1 cellular context compared by ENCODE assay signal in genomic region chr22:20656902-20657836, GRCh38.
TF ChIP-seq lines count a peak whose summit lies in the region.

No MANE protein-coding gene starts in this region.

TF ChIP-seq in K562, 482 proteins besides CTCF, POLR2A, EP300 and RAD21 (continued from another document and continues in another):
- no peak for TF ChIP-seq ZNF740 (CRISPR knock-in tag; IDR thresholded peaks at IDR 0.05)
- TF ChIP-seq ZNF740 (tag; IDR thresholded peaks at IDR 0.05), result no peak
- peak; percentile 51; the same call in 1 of the 2 replicates for TF ChIP-seq RNF2 (IDR thresholded peaks at IDR 0.05)
- TF ChIP-seq ZBTB17 (CRISPR knock-in tag; IDR thresholded peaks at IDR 0.05), result no peak; the same call in 1 of the 2 replicates
- TF ChIP-seq BRF1 (IDR thresholded peaks at IDR 0.05; ENCODE audit: borderline replicate concordance, extremely low read depth, insufficient read length), result no peak
- no peak for TF ChIP-seq SETDB1 (IDR thresholded peaks at IDR 0.05; ENCODE audit: low read length)
- TF ChIP-seq GATA2 (CRISPR knock-in tag; IDR thresholded peaks at IDR 0.05), result no peak
- TF ChIP-seq ELF2 (CRISPR knock-in tag; IDR thresholded peaks at IDR 0.05), result no peak
- TF ChIP-seq TRIM24 (IDR thresholded peaks at IDR 0.05), result no peak; a peak in 1 of 4 replicates
- peak; percentile 93 for TF ChIP-seq ZKSCAN8 (CRISPR knock-in tag; IDR thresholded peaks at IDR 0.05)
- TF ChIP-seq, protein P1, sequence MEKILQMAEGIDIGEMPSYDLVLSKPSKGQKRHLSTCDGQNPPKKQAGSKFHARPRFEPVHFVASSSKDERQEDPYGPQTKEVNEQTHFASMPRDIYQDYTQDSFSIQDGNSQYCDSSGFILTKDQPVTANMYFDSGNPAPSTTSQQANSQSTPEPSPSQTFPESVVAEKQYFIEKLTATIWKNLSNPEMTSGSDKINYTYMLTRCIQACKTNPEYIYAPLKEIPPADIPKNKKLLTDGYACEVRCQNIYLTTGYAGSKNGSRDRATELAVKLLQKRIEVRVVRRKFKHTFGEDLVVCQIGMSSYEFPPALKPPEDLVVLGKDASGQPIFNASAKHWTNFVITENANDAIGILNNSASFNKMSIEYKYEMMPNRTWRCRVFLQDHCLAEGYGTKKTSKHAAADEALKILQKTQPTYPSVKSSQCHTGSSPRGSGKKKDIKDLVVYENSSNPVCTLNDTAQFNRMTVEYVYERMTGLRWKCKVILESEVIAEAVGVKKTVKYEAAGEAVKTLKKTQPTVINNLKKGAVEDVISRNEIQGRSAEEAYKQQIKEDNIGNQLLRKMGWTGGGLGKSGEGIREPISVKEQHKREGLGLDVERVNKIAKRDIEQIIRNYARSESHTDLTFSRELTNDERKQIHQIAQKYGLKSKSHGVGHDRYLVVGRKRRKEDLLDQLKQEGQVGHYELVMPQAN (IDR thresholded peaks at IDR 0.05; ENCODE audit: borderline replicate concordance), result peak; percentile 63; the same call in 1 of the 2 replicates
- TF ChIP-seq, protein P2, sequence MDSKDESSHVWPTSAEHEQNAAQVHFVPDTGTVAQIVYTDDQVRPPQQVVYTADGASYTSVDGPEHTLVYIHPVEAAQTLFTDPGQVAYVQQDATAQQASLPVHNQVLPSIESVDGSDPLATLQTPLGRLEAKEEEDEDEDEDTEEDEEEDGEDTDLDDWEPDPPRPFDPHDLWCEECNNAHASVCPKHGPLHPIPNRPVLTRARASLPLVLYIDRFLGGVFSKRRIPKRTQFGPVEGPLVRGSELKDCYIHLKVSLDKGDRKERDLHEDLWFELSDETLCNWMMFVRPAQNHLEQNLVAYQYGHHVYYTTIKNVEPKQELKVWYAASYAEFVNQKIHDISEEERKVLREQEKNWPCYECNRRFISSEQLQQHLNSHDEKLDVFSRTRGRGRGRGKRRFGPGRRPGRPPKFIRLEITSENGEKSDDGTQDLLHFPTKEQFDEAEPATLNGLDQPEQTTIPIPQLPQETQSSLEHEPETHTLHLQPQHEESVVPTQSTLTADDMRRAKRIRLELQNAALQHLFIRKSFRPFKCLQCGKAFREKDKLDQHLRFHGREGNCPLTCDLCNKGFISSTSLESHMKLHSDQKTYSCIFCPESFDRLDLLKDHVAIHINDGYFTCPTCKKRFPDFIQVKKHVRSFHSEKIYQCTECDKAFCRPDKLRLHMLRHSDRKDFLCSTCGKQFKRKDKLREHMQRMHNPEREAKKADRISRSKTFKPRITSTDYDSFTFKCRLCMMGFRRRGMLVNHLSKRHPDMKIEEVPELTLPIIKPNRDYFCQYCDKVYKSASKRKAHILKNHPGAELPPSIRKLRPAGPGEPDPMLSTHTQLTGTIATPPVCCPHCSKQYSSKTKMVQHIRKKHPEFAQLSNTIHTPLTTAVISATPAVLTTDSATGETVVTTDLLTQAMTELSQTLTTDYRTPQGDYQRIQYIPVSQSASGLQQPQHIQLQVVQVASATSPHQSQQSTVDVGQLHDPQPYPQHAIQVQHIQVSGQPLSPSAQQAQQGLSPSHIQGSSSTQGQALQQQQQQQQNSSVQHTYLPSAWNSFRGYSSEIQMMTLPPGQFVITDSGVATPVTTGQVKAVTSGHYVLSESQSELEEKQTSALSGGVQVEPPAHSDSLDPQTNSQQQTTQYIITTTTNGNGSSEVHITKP (IDR thresholded peaks at IDR 0.05; ENCODE audit: partially characterized antibody), result no peak
- no peak for TF ChIP-seq CREB3L1 (IDR thresholded peaks at IDR 0.05; ENCODE audit: borderline replicate concordance, low read depth)
- TF ChIP-seq, protein P3, sequence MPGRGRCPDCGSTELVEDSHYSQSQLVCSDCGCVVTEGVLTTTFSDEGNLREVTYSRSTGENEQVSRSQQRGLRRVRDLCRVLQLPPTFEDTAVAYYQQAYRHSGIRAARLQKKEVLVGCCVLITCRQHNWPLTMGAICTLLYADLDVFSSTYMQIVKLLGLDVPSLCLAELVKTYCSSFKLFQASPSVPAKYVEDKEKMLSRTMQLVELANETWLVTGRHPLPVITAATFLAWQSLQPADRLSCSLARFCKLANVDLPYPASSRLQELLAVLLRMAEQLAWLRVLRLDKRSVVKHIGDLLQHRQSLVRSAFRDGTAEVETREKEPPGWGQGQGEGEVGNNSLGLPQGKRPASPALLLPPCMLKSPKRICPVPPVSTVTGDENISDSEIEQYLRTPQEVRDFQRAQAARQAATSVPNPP (IDR thresholded peaks at IDR 0.05; ENCODE audit: borderline replicate concordance, insufficient read depth, insufficient read length), result no peak
- no peak for TF ChIP-seq ARID1B (IDR thresholded peaks at IDR 0.05)
- 0 out of 2 replicates have a peak, but pooled peaks have one; percentile 28 for TF ChIP-seq ZNF57 (CRISPR knock-in tag; IDR thresholded peaks at IDR 0.05)
- TF ChIP-seq GTF2A2 (tag; IDR thresholded peaks at IDR 0.05), result peak; percentile 99
- no peak for TF ChIP-seq RAD51 (IDR thresholded peaks at IDR 0.05; ENCODE audit: borderline replicate concordance, low read depth)
- TF ChIP-seq KAT7 (CRISPR knock-in tag; IDR thresholded peaks at IDR 0.05; ENCODE audit: borderline replicate concordance), result peak; percentile 26; the same call in 1 of the 2 replicates
- no peak for TF ChIP-seq HNRNPK (IDR thresholded peaks at IDR 0.05; ENCODE audit: low read depth, low read length, poor library complexity, severe bottlenecking)
- TF ChIP-seq HOXB6 (CRISPR knock-in tag; IDR thresholded peaks at IDR 0.05; ENCODE audit: borderline replicate concordance), result peak; percentile 78; the same call in 1 of the 2 replicates
- TF ChIP-seq, protein P4, sequence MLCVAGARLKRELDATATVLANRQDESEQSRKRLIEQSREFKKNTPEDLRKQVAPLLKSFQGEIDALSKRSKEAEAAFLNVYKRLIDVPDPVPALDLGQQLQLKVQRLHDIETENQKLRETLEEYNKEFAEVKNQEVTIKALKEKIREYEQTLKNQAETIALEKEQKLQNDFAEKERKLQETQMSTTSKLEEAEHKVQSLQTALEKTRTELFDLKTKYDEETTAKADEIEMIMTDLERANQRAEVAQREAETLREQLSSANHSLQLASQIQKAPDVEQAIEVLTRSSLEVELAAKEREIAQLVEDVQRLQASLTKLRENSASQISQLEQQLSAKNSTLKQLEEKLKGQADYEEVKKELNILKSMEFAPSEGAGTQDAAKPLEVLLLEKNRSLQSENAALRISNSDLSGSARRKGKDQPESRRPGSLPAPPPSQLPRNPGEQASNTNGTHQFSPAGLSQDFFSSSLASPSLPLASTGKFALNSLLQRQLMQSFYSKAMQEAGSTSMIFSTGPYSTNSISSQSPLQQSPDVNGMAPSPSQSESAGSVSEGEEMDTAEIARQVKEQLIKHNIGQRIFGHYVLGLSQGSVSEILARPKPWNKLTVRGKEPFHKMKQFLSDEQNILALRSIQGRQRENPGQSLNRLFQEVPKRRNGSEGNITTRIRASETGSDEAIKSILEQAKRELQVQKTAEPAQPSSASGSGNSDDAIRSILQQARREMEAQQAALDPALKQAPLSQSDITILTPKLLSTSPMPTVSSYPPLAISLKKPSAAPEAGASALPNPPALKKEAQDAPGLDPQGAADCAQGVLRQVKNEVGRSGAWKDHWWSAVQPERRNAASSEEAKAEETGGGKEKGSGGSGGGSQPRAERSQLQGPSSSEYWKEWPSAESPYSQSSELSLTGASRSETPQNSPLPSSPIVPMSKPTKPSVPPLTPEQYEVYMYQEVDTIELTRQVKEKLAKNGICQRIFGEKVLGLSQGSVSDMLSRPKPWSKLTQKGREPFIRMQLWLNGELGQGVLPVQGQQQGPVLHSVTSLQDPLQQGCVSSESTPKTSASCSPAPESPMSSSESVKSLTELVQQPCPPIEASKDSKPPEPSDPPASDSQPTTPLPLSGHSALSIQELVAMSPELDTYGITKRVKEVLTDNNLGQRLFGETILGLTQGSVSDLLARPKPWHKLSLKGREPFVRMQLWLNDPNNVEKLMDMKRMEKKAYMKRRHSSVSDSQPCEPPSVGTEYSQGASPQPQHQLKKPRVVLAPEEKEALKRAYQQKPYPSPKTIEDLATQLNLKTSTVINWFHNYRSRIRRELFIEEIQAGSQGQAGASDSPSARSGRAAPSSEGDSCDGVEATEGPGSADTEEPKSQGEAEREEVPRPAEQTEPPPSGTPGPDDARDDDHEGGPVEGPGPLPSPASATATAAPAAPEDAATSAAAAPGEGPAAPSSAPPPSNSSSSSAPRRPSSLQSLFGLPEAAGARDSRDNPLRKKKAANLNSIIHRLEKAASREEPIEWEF (CRISPR knock-in tag; IDR thresholded peaks at IDR 0.05), result peak; percentile 82; the same call in 1 of the 2 replicates
- TF ChIP-seq, protein P5, sequence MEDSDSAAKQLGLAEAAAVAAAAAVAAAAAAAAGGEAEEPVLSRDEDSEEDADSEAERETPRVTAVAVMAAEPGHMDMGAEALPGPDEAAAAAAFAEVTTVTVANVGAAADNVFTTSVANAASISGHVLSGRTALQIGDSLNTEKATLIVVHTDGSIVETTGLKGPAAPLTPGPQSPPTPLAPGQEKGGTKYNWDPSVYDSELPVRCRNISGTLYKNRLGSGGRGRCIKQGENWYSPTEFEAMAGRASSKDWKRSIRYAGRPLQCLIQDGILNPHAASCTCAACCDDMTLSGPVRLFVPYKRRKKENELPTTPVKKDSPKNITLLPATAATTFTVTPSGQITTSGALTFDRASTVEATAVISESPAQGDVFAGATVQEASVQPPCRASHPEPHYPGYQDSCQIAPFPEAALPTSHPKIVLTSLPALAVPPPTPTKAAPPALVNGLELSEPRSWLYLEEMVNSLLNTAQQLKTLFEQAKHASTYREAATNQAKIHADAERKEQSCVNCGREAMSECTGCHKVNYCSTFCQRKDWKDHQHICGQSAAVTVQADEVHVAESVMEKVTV (CRISPR knock-in tag; IDR thresholded peaks at IDR 0.05), result peak; percentile 17; the same call in 1 of the 2 replicates
- TF ChIP-seq MXI1 (IDR thresholded peaks at IDR 0.05; ENCODE audit: low read depth, low read length), result no peak
- TF ChIP-seq ATF1 (CRISPR knock-in tag; IDR thresholded peaks at IDR 0.05), result no peak
- TF ChIP-seq ATF1 (tag; IDR thresholded peaks at IDR 0.05), result 0 out of 2 replicates have a peak, but pooled peaks have one; percentile 40
- TF ChIP-seq PHF8 (IDR thresholded peaks at IDR 0.05; ENCODE audit: borderline replicate concordance, low read length), result peak; percentile 43
- TF ChIP-seq KDM1A (IDR thresholded peaks at IDR 0.05), result no peak
- no peak for TF ChIP-seq RFX1 (IDR thresholded peaks at IDR 0.05)
- no peak for TF ChIP-seq E2F3 (CRISPR knock-in tag; IDR thresholded peaks at IDR 0.05)
- peak; percentile 65; the same call in 1 of the 2 replicates for TF ChIP-seq CEBPB (tag; IDR thresholded peaks at IDR 0.05)
- TF ChIP-seq XRCC5 (IDR thresholded peaks at IDR 0.05; ENCODE audit: low read depth, low read length), result 0 out of 2 replicates have a peak, but pooled peaks have one; percentile 7
- TF ChIP-seq SMAD1 (IDR thresholded peaks at IDR 0.05; ENCODE audit: low read depth, low read length, partially characterized antibody), result peak; percentile 49
- TF ChIP-seq, protein P6, sequence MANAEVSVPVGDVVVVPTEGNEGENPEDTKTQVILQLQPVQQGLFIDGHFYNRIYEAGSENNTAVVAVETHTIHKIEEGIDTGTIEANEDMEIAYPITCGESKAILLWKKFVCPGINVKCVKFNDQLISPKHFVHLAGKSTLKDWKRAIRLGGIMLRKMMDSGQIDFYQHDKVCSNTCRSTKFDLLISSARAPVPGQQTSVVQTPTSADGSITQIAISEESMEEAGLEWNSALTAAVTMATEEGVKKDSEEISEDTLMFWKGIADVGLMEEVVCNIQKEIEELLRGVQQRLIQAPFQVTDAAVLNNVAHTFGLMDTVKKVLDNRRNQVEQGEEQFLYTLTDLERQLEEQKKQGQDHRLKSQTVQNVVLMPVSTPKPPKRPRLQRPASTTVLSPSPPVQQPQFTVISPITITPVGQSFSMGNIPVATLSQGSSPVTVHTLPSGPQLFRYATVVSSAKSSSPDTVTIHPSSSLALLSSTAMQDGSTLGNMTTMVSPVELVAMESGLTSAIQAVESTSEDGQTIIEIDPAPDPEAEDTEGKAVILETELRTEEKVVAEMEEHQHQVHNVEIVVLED (CRISPR knock-in tag; IDR thresholded peaks at IDR 0.05), result no peak; the same call in 1 of the 2 replicates
- TF ChIP-seq GTF2E2 (tag; IDR thresholded peaks at IDR 0.05), result peak; percentile 92
- TF ChIP-seq FOXA1 (IDR thresholded peaks at IDR 0.05; ENCODE audit: borderline replicate concordance), result no peak
- 0 out of 4 replicates have a peak, but pooled peaks of 1 of the 2 experiments have one; percentile 77 for TF ChIP-seq MCM7 (IDR thresholded peaks at IDR 0.05)
- no peak for TF ChIP-seq ZNF408 (CRISPR knock-in tag; IDR thresholded peaks at IDR 0.05; ENCODE audit: low read depth)
- peak; percentile 59; the same call in 1 of the 2 replicates for TF ChIP-seq ZNF766 (CRISPR knock-in tag; conservative IDR thresholded peaks at IDR 0.05)
- TF ChIP-seq CTBP1 (IDR thresholded peaks at IDR 0.05; ENCODE audit: borderline replicate concordance), result no peak
- TF ChIP-seq DDX20 (tag; IDR thresholded peaks at IDR 0.05; ENCODE audit: low read depth), result peak; percentile 41; the same call in 1 of the 2 replicates
- TF ChIP-seq, protein P7, sequence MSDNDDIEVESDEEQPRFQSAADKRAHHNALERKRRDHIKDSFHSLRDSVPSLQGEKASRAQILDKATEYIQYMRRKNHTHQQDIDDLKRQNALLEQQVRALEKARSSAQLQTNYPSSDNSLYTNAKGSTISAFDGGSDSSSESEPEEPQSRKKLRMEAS (CRISPR knock-in tag; IDR thresholded peaks at IDR 0.05), result peak; percentile 40
- TF ChIP-seq MAFG (tag; conservative IDR thresholded peaks at IDR 0.05), result no peak
- TF ChIP-seq, protein P8, sequence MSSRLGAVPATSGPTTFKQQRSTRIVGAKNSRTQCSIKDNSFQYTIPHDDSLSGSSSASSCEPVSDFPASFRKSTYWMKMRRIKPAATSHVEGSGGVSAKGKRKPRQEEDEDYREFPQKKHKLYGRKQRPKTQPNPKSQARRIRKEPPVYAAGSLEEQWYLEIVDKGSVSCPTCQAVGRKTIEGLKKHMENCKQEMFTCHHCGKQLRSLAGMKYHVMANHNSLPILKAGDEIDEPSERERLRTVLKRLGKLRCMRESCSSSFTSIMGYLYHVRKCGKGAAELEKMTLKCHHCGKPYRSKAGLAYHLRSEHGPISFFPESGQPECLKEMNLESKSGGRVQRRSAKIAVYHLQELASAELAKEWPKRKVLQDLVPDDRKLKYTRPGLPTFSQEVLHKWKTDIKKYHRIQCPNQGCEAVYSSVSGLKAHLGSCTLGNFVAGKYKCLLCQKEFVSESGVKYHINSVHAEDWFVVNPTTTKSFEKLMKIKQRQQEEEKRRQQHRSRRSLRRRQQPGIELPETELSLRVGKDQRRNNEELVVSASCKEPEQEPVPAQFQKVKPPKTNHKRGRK (tag; IDR thresholded peaks at IDR 0.05), result no peak
